Comparison of ENCODE assay signal across 22 cellular contexts in the genomic region with DNA sequence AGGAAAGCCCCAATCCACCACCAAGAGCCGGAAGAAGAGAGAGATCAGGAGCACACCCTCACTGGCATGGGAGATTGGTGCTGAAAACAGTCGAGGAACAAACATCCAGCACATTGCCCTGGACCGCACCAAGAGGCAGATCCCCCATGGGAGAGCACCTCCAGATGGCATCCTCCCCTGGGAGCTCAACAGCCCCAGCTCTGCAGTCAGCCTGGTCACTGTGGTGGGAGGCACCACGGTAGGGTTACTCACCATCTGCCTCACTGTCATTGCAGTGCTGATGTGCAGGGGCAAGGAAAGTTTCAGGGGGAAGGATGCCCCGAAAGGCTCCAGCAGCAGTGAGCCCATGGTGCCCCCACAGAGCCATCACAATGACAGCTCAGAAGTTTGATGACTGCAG.
"Had no signal": no experiment of that assay in that cellular context is flagged by ENCODE, and none has a peak within 500 bp of the region (broad histone marks: within the 10 kb centered on the region; RNA-seq: fewer than 3 reads in every experiment).

No MANE protein-coding gene starts in this region.

- H3K9me3 Mint-ChIP-seq: activated naive CD4-positive, alpha-beta T cell treated with anti-CD3 and anti-CD28 coated beads for 36 hours; activated T-cell treated with anti-CD3 and anti-CD28 coated beads, Interleukin-2, amount 50 U/mL, for 4 hours; brain; T-helper 1 cell treated with Interleukin-12 subunit alpha and Interleukin-12 subunit beta and Interleukin-4 antibody, amounts not matched to agents 30 μg/mL and 1 μg/mL, for 36 hours; WTC11 had no signal

- H3K4me3 Mint-ChIP-seq: activated CD8-positive, alpha-beta memory T cell treated with anti-CD3 and anti-CD28 coated beads, Interleukin-2, amount 10 ng/mL, durations not matched to agents 7 days and 5 days; activated naive CD4-positive, alpha-beta T cell treated with anti-CD3 and anti-CD28 coated beads for 36 hours; activated naive CD8-positive, alpha-beta T cell; activated T-cell treated with anti-CD3 and anti-CD28 coated beads, Interleukin-2, amount 50 U/mL, for 4 hours; brain; T-helper 1 cell treated with Interleukin-12 subunit alpha and Interleukin-12 subunit beta and Interleukin-4 antibody, amounts not matched to agents 30 μg/mL and 1 μg/mL, for 36 hours; WTC11 had no signal

- H3K27me3 Mint-ChIP-seq: brain had no signal

- ATAC-seq: activated CD8-positive, alpha-beta memory T cell treated with anti-CD3 and anti-CD28 coated beads, Interleukin-2, amount 10 ng/mL, durations not matched to agents 7 days and 5 days; activated T-cell treated with anti-CD3 and anti-CD28 coated beads, Interleukin-2, amount 50 U/mL, for 4 hours; WTC11 had no signal

- DNase-seq: activated CD4-positive, alpha-beta T cell treated with anti-CD3 and anti-CD28 coated beads for 48 hours; activated CD4-positive, alpha-beta T cell treated with anti-CD3 and anti-CD28 coated beads, Interleukin-2, amount 50 U/mL, for 48 hours; activated CD4-positive, CD25-positive, alpha-beta regulatory T cell treated with anti-CD3 and anti-CD28 coated beads, Interleukin-2, amount 50 U/mL, for 72 hours; activated CD8-positive, alpha-beta memory T cell treated with anti-CD3 and anti-CD28 coated beads, Interleukin-2, amount 10 ng/mL, durations not matched to agents 7 days and 5 days; activated gamma-delta T cell; activated naive CD4-positive, alpha-beta T cell treated with anti-CD3 and anti-CD28 coated beads for 36 hours; activated T-cell treated with anti-CD3 and anti-CD28 coated beads, Interleukin-2, amount 50 U/mL, for 4 hours; amygdala; KG1; NCI-H1105; NCI-H1436; NCI-H1694 treated with DMSO at 0.1 percent for 48 hours; NCI-H2029 treated with DMSO at 0.1 percent for 48 hours; NCI-H446; NCI-H526 treated with DMSO at 0.1 percent for 48 hours; PC-9; SHP77 treated with DMSO at 0.1 percent for 48 hours; T-helper 9 cell had no signal

- H3K36me3 Mint-ChIP-seq: activated CD8-positive, alpha-beta memory T cell treated with anti-CD3 and anti-CD28 coated beads, Interleukin-2, amount 10 ng/mL, durations not matched to agents 7 days and 5 days; activated naive CD8-positive, alpha-beta T cell had no signal

- H3K27ac Mint-ChIP-seq: activated CD8-positive, alpha-beta memory T cell treated with anti-CD3 and anti-CD28 coated beads, Interleukin-2, amount 10 ng/mL, durations not matched to agents 7 days and 5 days; activated naive CD4-positive, alpha-beta T cell treated with anti-CD3 and anti-CD28 coated beads for 36 hours; activated naive CD8-positive, alpha-beta T cell; brain; T-helper 1 cell treated with Interleukin-12 subunit alpha and Interleukin-12 subunit beta and Interleukin-4 antibody, amounts not matched to agents 30 μg/mL and 1 μg/mL, for 36 hours; WTC11 had no signal
